ENCODE assay signal across 6 cellular contexts in genomic region chr3:124757926-124758325, GRCh38. TPM values are rescaled to one million over a fixed set of nuclear protein-coding genes. Genes with fewer than 3 reads are reported as not detected.
DNase-seq lines count a peak whose midpoint lies in the region; ATAC-seq, FAIRE-seq and TF ChIP-seq lines count a peak whose summit lies in the region.
"Not testable (repeated sequence)": the region's sequence is repeated elsewhere in the genome, so short reads cannot be mapped to it uniquely, and the experiment has no call there.

No MANE protein-coding gene starts in this region.

- POLR2A ChIA-PET in Caco-2 (lab: Charles Lee): not testable (repeated sequence)

- H3K27me3 Mint-ChIP-seq in Caco-2 (ENCODE audit: insufficient read depth, unreplicated experiment); GM23338 (ENCODE audit: insufficient read depth, low read depth, poor library complexity); astrocyte (ENCODE audit: low read depth, unreplicated experiment); endodermal cell (ENCODE audit: insufficient read depth): not testable (repeated sequence)
- peaks cover 19% of the 10 kb centered on the region for H3K27me3 Mint-ChIP-seq in neural progenitor cell (ENCODE audit: insufficient read depth, low read depth)

- peaks cover 15% of the 10 kb centered on the region for H3K36me3 Mint-ChIP-seq in Caco-2 (ENCODE audit: insufficient read depth, unreplicated experiment)
- H3K36me3 Mint-ChIP-seq in GM23338 (ENCODE audit: low read depth); neural progenitor cell: not testable (repeated sequence)
- peaks cover 14% of the 10 kb centered on the region for H3K36me3 Mint-ChIP-seq in astrocyte (ENCODE audit: low read depth, unreplicated experiment)
- H3K36me3 Mint-ChIP-seq in endodermal cell (ENCODE audit: low read depth): peaks cover 14% of the 10 kb centered on the region

- H2AFZ ChIP-seq in GM23338; astrocyte (ENCODE audit: low read depth, low read length); neural progenitor cell (replicated peaks): not testable (repeated sequence)

- WGBS in HUES64: 42% methylated on average over 6 of the region's 7 CpGs
- 61 to 87% methylated on average over 5 to 7 of the region's 7 CpGs for WGBS in endodermal cell (ENCODE audit: insufficient coverage in 1 of 2, insufficient read length in 1 of 2), 2 experiments

- H3K4me1 Mint-ChIP-seq in Caco-2 (ENCODE audit: low read depth, unreplicated experiment): peaks cover 20% of the 10 kb centered on the region
- H3K4me1 Mint-ChIP-seq in GM23338: peaks cover 54% of the 10 kb centered on the region
- peaks cover 25% of the 10 kb centered on the region for H3K4me1 Mint-ChIP-seq in astrocyte (ENCODE audit: low read depth, unreplicated experiment)
- H3K4me1 Mint-ChIP-seq in endodermal cell: peaks cover 75% of the 10 kb centered on the region
- H3K4me1 Mint-ChIP-seq in neural progenitor cell: peaks cover 22% of the 10 kb centered on the region

- FAIRE-seq in astrocyte (lab: Jason Lieb, UNC): not testable (repeated sequence)

- not testable (repeated sequence) for H3K27me3 ChIP-seq in Caco-2 (replicated peaks; ENCODE audit: control insufficient read depth, insufficient read depth, low read length); GM23338 (ENCODE audit: insufficient read depth); HUES64 (ENCODE audit: insufficient read depth, low read length); astrocyte (ENCODE audit: insufficient read depth, low read length); endodermal cell (ENCODE audit: control insufficient read depth, insufficient read depth, low read length, poor library complexity, severe bottlenecking); neural progenitor cell

- BruUV-seq in Caco-2 (replicated peaks; lab: Mats Ljungman, UMichigan): not testable (repeated sequence)

- intact Hi-C loops in Caco-2 (cut with micrococcal nuclease; ENCODE audit: unreplicated experiment): not testable (repeated sequence)

- not testable (repeated sequence) for TF ChIP-seq CTCF in Caco-2 (IDR thresholded peaks at IDR 0.05; ENCODE audit: insufficient read depth in 1 of 2, low read depth in 1 of 2, low read length in 1 of 2, severe bottlenecking in 1 of 2, unreplicated experiment in 1 of 2); GM23338 (conservative IDR thresholded peaks at IDR 0.05; ENCODE audit: low read depth in 2 of 2); astrocyte (IDR thresholded peaks at IDR 0.05; ENCODE audit: insufficient read depth, low read depth, low read length); endodermal cell (conservative IDR thresholded peaks at IDR 0.05); neural progenitor cell (IDR thresholded peaks at IDR 0.05)

- H3K4me2 ChIP-seq in GM23338: peak overlapping the region; percentile 56
- not testable (repeated sequence) for H3K4me2 ChIP-seq in astrocyte (ENCODE audit: low read length)
- peak overlapping the region; percentile 12 for H3K4me2 ChIP-seq in neural progenitor cell

- peak overlapping the region; percentile 30 for H3K27ac Mint-ChIP-seq in Caco-2 (ENCODE audit: unreplicated experiment)
- H3K27ac Mint-ChIP-seq in GM23338: peak overlapping the region; percentile 21; the same call in 1 of the 2 replicates
- peak overlapping the region; percentile 2 for H3K27ac Mint-ChIP-seq in astrocyte (ENCODE audit: unreplicated experiment)
- peak overlapping the region; percentile 98 for H3K27ac Mint-ChIP-seq in endodermal cell
- not testable (repeated sequence) for H3K27ac Mint-ChIP-seq in neural progenitor cell

- not testable (repeated sequence) for H3K9me3 ChIP-seq in Caco-2; HUES64 (ENCODE audit: insufficient read depth, low read depth, low read length); astrocyte (ENCODE audit: insufficient read depth, low read depth, low read length); endodermal cell (ENCODE audit: control insufficient read depth, low read length); neural progenitor cell (ENCODE audit: low read depth)

- not testable (repeated sequence) for H3K9me2 ChIP-seq in GM23338 (ENCODE audit: insufficient read depth)

- H4K20me1 ChIP-seq in GM23338 (replicated peaks; ENCODE audit: insufficient read depth); astrocyte (ENCODE audit: insufficient read depth, low read length); neural progenitor cell (ENCODE audit: low read depth): not testable (repeated sequence)

- not testable (repeated sequence) for H3K9ac ChIP-seq in HUES64 (ENCODE audit: low read depth, low read length); astrocyte (ENCODE audit: low read length); neural progenitor cell
- peak overlapping the region; percentile 15 for H3K9ac ChIP-seq in endodermal cell (ENCODE audit: extremely low read depth, low read length, poor library complexity, severe bottlenecking)

- not testable (repeated sequence) for H3K4me3 ChIP-seq in Caco-2 (ENCODE audit: low read depth, low read length); GM23338; HUES64 (ENCODE audit: low read length); astrocyte (ENCODE audit: insufficient read depth, low read depth, low read length); endodermal cell (ENCODE audit: low read length); neural progenitor cell

- H3K36me3 ChIP-seq in Caco-2 (ENCODE audit: control insufficient read depth, insufficient read depth, low read length); GM23338 (ENCODE audit: insufficient read depth); HUES64 (ENCODE audit: insufficient read depth, low read length); astrocyte (ENCODE audit: insufficient read depth, low read length); neural progenitor cell: not testable (repeated sequence)
- H3K36me3 ChIP-seq in endodermal cell (ENCODE audit: control insufficient read depth, insufficient read depth, low read length): peaks cover 13% of the 10 kb centered on the region

- DNase-seq in Caco-2; astrocyte (ENCODE audit: low read depth); neural progenitor cell (ENCODE audit: low spot score): not testable (repeated sequence)
- peak; percentile 23 for DNase-seq in GM23338 (ENCODE audit: low spot score)
- DNase-seq in endodermal cell: peak; percentile 76

- H3K79me2 ChIP-seq in GM23338 (replicated peaks; ENCODE audit: insufficient read depth); astrocyte (ENCODE audit: insufficient read depth, low read length); neural progenitor cell (ENCODE audit: low read depth): not testable (repeated sequence)

- not testable (repeated sequence) for H3F3A ChIP-seq in GM23338 (replicated peaks; ENCODE audit: low read depth)
- peaks cover 12% of the 10 kb centered on the region for H3F3A ChIP-seq in neural progenitor cell (ENCODE audit: low read depth)

- H3K27ac ChIP-seq in GM23338 (ENCODE audit: low read depth) (peak overlapping the region; percentile 82), HUES64 (ENCODE audit: low read depth, low read length) (peak overlapping the region; percentile 57)
- not testable (repeated sequence) for H3K27ac ChIP-seq in astrocyte (ENCODE audit: low read depth, low read length); endodermal cell (ENCODE audit: low read depth, low read length); neural progenitor cell

- not testable (repeated sequence) for H3K4me3 Mint-ChIP-seq in Caco-2 (ENCODE audit: unreplicated experiment); astrocyte (ENCODE audit: unreplicated experiment); neural progenitor cell
- H3K4me3 Mint-ChIP-seq in GM23338 (peak overlapping the region; percentile 8; the same call in 1 of the 3 replicates), endodermal cell (peak overlapping the region; percentile 57)

- not testable (repeated sequence) for H3K9me3 Mint-ChIP-seq in Caco-2 (ENCODE audit: unreplicated experiment); GM23338; astrocyte (ENCODE audit: unreplicated experiment); endodermal cell; neural progenitor cell

- not testable (repeated sequence) for ATAC-seq in GM23338

- CTCF ChIA-PET in Caco-2 (lab: Charles Lee): not testable (repeated sequence)

- not testable (repeated sequence) for H3K4me1 ChIP-seq in Caco-2; astrocyte (ENCODE audit: insufficient read depth, low read length)
- H3K4me1 ChIP-seq in GM23338 (ENCODE audit: insufficient read depth): peaks cover 18% of the 10 kb centered on the region
- H3K4me1 ChIP-seq in HUES64 (ENCODE audit: insufficient read depth, low read length): peaks cover 22% of the 10 kb centered on the region; the same call in 1 of the 2 replicates
- peaks cover 14% of the 10 kb centered on the region for H3K4me1 ChIP-seq in endodermal cell (ENCODE audit: control insufficient read depth, insufficient read depth, low read length)
- H3K4me1 ChIP-seq in neural progenitor cell: peaks cover 12% of the 10 kb centered on the region

RNA-seq across cellular contexts. Expression of gene UMPS, which starts 27.7 kb away (rescaled TPM):
- 59.3 and 62.9 TPM in 2 replicates for total RNA-seq in Caco-2 (2022)
- 48.8 and 50.9 TPM in 2 replicates for total RNA-seq in GM23338 (2014; rRNA removed; shearing (Covaris generic))
- polyA plus RNA-seq in GM23338 (2016; fragmentation: Nextera tagmentation; extraction: Ambion mirVana): 40.2 and 44.1 TPM in 2 replicates
- 43.2 TPM for polyA plus RNA-seq in HUES64 (2013, experiment 1 of 2)
- 35.9 TPM for polyA plus RNA-seq in HUES64 (2013, experiment 2 of 2)
- total RNA-seq in astrocyte: 25.4 and 38.3 TPM in 2 replicates
- 10 to 100 TPM; 53.9 to 60.8 TPM for total RNA-seq in endodermal cell
- 30.3 TPM for polyA plus RNA-seq in endodermal cell (2013, experiment 1 of 2)
- polyA plus RNA-seq in endodermal cell (2013, experiment 2 of 2): 25.0 TPM
- total RNA-seq in neural progenitor cell (ENCODE audit: low replicate concordance): 42.2 and 47.6 TPM in 2 replicates
